In genomic region chr10:43264987-43265798, GRCh38 we compare ENCODE assay signal across 9 cellular contexts. TPM values are rescaled to one million over a fixed set of nuclear protein-coding genes. Genes with fewer than 3 reads are reported as not detected.
DNase-seq lines count a peak whose midpoint lies in the region; ATAC-seq and TF ChIP-seq lines count a peak whose summit lies in the region.
"Had no signal": no experiment of that assay in that cellular context is flagged by ENCODE, and none has a peak within 500 bp of the region (broad histone marks: within the 10 kb centered on the region; RNA-seq: fewer than 3 reads in every experiment).

No MANE protein-coding gene starts in this region.

- DNase-seq in activated CD8-positive, alpha-beta T cell treated with anti-CD3 and anti-CD28 coated beads, Interleukin-2, amount 10 ng/mL, durations not matched to agents 7 days and 5 days = no peak
- no peak for DNase-seq in activated CD8-positive, alpha-beta T cell treated with anti-CD3 and anti-CD28 coated beads for 36 hours
- DNase-seq in Panc1 (ENCODE audit: low read depth, low spot score) (no peak), sciatic nerve (ENCODE audit: low spot score) (no peak)
- DNase-seq in effector memory CD8-positive, alpha-beta T cell = no peak
- no peak for DNase-seq in stimulated activated naive CD4-positive, alpha-beta T cell treated with Interleukin-2 at 50 U/mL for 16 hours (lab: John Stamatoyannopoulos, UW)
- DNase-seq: erythroblast had no signal

- peak overlapping the region; percentile 71 for H3K4me3 Mint-ChIP-seq in activated CD8-positive, alpha-beta T cell treated with anti-CD3 and anti-CD28 coated beads, Interleukin-2, amount 10 ng/mL, durations not matched to agents 7 days and 5 days
- H3K4me3 Mint-ChIP-seq in activated CD8-positive, alpha-beta T cell treated with anti-CD3 and anti-CD28 coated beads for 36 hours = no peak overlapping the region
- peak overlapping the region; percentile 79 to 84 for H3K4me3 Mint-ChIP-seq in effector memory CD8-positive, alpha-beta T cell

- no peak for TF ChIP-seq CTCF in activated CD8-positive, alpha-beta T cell treated with anti-CD3 and anti-CD28 coated beads for 36 hours (IDR thresholded peaks at IDR 0.05)
- no peak for TF ChIP-seq CTCF in Panc1 (IDR thresholded peaks at IDR 0.05)

- H3K27ac Mint-ChIP-seq in activated CD8-positive, alpha-beta T cell treated with anti-CD3 and anti-CD28 coated beads, Interleukin-2, amount 10 ng/mL, durations not matched to agents 7 days and 5 days = no peak overlapping the region
- H3K27ac Mint-ChIP-seq in activated CD8-positive, alpha-beta T cell treated with anti-CD3 and anti-CD28 coated beads for 36 hours = no peak overlapping the region
- H3K27ac Mint-ChIP-seq in effector memory CD8-positive, alpha-beta T cell = peak overlapping the region in 1 of 2 donors; percentile 68

- in situ Hi-C loops in Panc1 (cut with HindIII; ENCODE audit: low pct_unique_long_range_greater_than_20kb, low sequenced_read_pairs) = no loop called here

- no TSS peak for BruUV-seq in Panc1 (replicated peaks; lab: Mats Ljungman, UMichigan)

- no peaks in the 10 kb centered on the region for H3K27me3 ChIP-seq in Panc1 (ENCODE audit: control insufficient read depth, insufficient read depth, low read length)

- H3K9me3 ChIP-seq in Panc1 (ENCODE audit: control insufficient read depth, insufficient read depth, low read depth, low read length) = no peaks in the 10 kb centered on the region

- CTCF ChIA-PET in activated CD8-positive, alpha-beta T cell treated with anti-CD3 and anti-CD28 coated beads, Interleukin-2, amount 10 ng/mL, durations not matched to agents 7 days and 5 days (lab: Charles Lee) = interaction anchor here (1.0 to 2.9 kb wide), 10 partner anchors 10 to 197 kb away, joined by 3 to 23 read pairs (median 4); no protein-coding TSS in a partner anchor
- CTCF ChIA-PET in activated CD8-positive, alpha-beta T cell treated with anti-CD3 and anti-CD28 coated beads for 36 hours (lab: Charles Lee) = interaction anchor here (0.8 to 2.4 kb wide), 9 partner anchors 10 to 196 kb away, joined by 3 to 14 read pairs (median 4); no protein-coding TSS in a partner anchor
- CTCF ChIA-PET in Panc1 (lab: Charles Lee) = interaction anchor here (0.6 to 1.5 kb wide), 10 partner anchors 9 to 163 kb away, joined by 3 to 9 read pairs (median 4); no protein-coding TSS in a partner anchor

- POLR2A ChIA-PET in activated CD8-positive, alpha-beta T cell treated with anti-CD3 and anti-CD28 coated beads, Interleukin-2, amount 10 ng/mL, durations not matched to agents 7 days and 5 days (lab: Charles Lee) = no interaction called here
- POLR2A ChIA-PET in activated CD8-positive, alpha-beta T cell treated with anti-CD3 and anti-CD28 coated beads for 36 hours (lab: Charles Lee) = no interaction called here
- POLR2A ChIA-PET in Panc1 (lab: Charles Lee) = interaction anchor here (1.0 kb wide), 1 partner anchor 9 kb away, joined by 3 read pairs; no protein-coding TSS in a partner anchor

- H3K27ac ChIP-seq in Panc1 (ENCODE audit: low read length) = no peak overlapping the region

- no peaks in the 10 kb centered on the region for H3K36me3 ChIP-seq in Panc1 (ENCODE audit: control insufficient read depth, insufficient read depth, low read length)

- H3K9me3 Mint-ChIP-seq in activated CD8-positive, alpha-beta T cell treated with anti-CD3 and anti-CD28 coated beads, Interleukin-2, amount 10 ng/mL, durations not matched to agents 7 days and 5 days (ENCODE audit: insufficient read depth) = no peaks in the 10 kb centered on the region
- no peaks in the 10 kb centered on the region for H3K9me3 Mint-ChIP-seq in activated CD8-positive, alpha-beta T cell treated with anti-CD3 and anti-CD28 coated beads for 36 hours
- H3K9me3 Mint-ChIP-seq in effector memory CD8-positive, alpha-beta T cell = no peaks in the 10 kb centered on the region

- peaks cover 28% of the 10 kb centered on the region for H3K4me1 ChIP-seq in Panc1 (ENCODE audit: control insufficient read depth, insufficient read depth, low read length)

- peaks cover 9% of the 10 kb centered on the region for H3K4me1 Mint-ChIP-seq in activated CD8-positive, alpha-beta T cell treated with anti-CD3 and anti-CD28 coated beads, Interleukin-2, amount 10 ng/mL, durations not matched to agents 7 days and 5 days (ENCODE audit: low read depth)
- H3K4me1 Mint-ChIP-seq in activated CD8-positive, alpha-beta T cell treated with anti-CD3 and anti-CD28 coated beads for 36 hours (ENCODE audit: low read depth) = peaks cover 9% of the 10 kb centered on the region
- H3K4me1 Mint-ChIP-seq in effector memory CD8-positive, alpha-beta T cell (ENCODE audit: low read depth in 2 of 2) = peaks cover 0 to 19% of the 10 kb centered on the region in 2 donors

- intact Hi-C loops in activated CD8-positive, alpha-beta T cell treated with anti-CD3 and anti-CD28 coated beads for 36 hours (cut with micrococcal nuclease) = no loop called here
- intact Hi-C loops in Panc1 (cut with micrococcal nuclease; ENCODE audit: unreplicated experiment) = no loop called here
- intact Hi-C loops in sciatic nerve (cut with DNase I) = no loop called here

- peaks cover 49% of the 10 kb centered on the region for H3K27me3 Mint-ChIP-seq in activated CD8-positive, alpha-beta T cell treated with anti-CD3 and anti-CD28 coated beads, Interleukin-2, amount 10 ng/mL, durations not matched to agents 7 days and 5 days (ENCODE audit: low read depth)
- H3K27me3 Mint-ChIP-seq in activated CD8-positive, alpha-beta T cell treated with anti-CD3 and anti-CD28 coated beads for 36 hours = peaks cover 45% of the 10 kb centered on the region
- H3K27me3 Mint-ChIP-seq in effector memory CD8-positive, alpha-beta T cell = peaks cover 34 to 36% of the 10 kb centered on the region in 2 donors

- no peak for ATAC-seq in activated CD8-positive, alpha-beta T cell treated with anti-CD3 and anti-CD28 coated beads, Interleukin-2, amount 10 ng/mL, durations not matched to agents 7 days and 5 days
- ATAC-seq in activated CD8-positive, alpha-beta T cell treated with anti-CD3 and anti-CD28 coated beads for 36 hours = no peak
- 0 out of 2 replicates have a peak, but pooled peaks have one; percentile 17 for ATAC-seq in Panc1
- ATAC-seq in effector memory CD8-positive, alpha-beta T cell (replicated peaks) = no peak
- peak; percentile 21 for ATAC-seq in sciatic nerve
- no peak for ATAC-seq in GM18867 (IDR thresholded peaks at IDR 0.05; ENCODE audit: unreplicated experiment)
- ATAC-seq in esophagus mucosa = no peak

- no peaks in the 10 kb centered on the region for H3K36me3 Mint-ChIP-seq in activated CD8-positive, alpha-beta T cell treated with anti-CD3 and anti-CD28 coated beads, Interleukin-2, amount 10 ng/mL, durations not matched to agents 7 days and 5 days (ENCODE audit: low read depth)
- no peaks in the 10 kb centered on the region for H3K36me3 Mint-ChIP-seq in activated CD8-positive, alpha-beta T cell treated with anti-CD3 and anti-CD28 coated beads for 36 hours (ENCODE audit: low read depth)
- peaks cover 4% of the 10 kb centered on the region for H3K36me3 Mint-ChIP-seq in effector memory CD8-positive, alpha-beta T cell (ENCODE audit: insufficient read depth)

- peak overlapping the region in 1 of 2 experiments; percentile 64; a peak in 2 of 4 replicates for H3K4me3 ChIP-seq in Panc1 (ENCODE audit: low read depth in 2 of 2, low read length in 2 of 2)

RNA-seq across cellular contexts. Expression of gene RASGEF1A, which starts 1.7 kb away (rescaled TPM):
- 1 to 10 TPM; 3.6 to 4.0 TPM for total RNA-seq in activated CD8-positive, alpha-beta T cell treated with anti-CD3 and anti-CD28 coated beads, Interleukin-2, amount 10 ng/mL, durations not matched to agents 7 days and 5 days
- 1 to 10 TPM; 1.2 to 1.5 TPM for total RNA-seq in activated CD8-positive, alpha-beta T cell treated with anti-CD3 and anti-CD28 coated beads for 36 hours
- total RNA-seq in Panc1 (2021; ENCODE audit: unreplicated experiment) (19.5 TPM), sciatic nerve (21.7 TPM), esophagus mucosa (1.00 TPM)
- polyA plus RNA-seq in Panc1 (2012; ENCODE audit: insufficient read length) = 24.3 TPM

Comparison
In these comparisons a context has a peak if more than half of its experiments do, and no peak if none do; other contexts are left out.
1. ATAC-seq: peak in Panc1 (single experiment) and sciatic nerve (single experiment); none in activated CD8-positive, alpha-beta T cell treated with anti-CD3 and anti-CD28 coated beads, Interleukin-2, amount 10 ng/mL, durations not matched to agents 7 days and 5 days (single experiment), activated CD8-positive, alpha-beta T cell treated with anti-CD3 and anti-CD28 coated beads for 36 hours (single experiment), effector memory CD8-positive, alpha-beta T cell (single experiment), GM18867 (single experiment) and esophagus mucosa (single experiment).